Comparison of ENCODE assay signal across 18 cellular contexts in genomic region chr18:51266736-51267135, GRCh38.
DNase-seq lines count a peak whose midpoint lies in the region; ATAC-seq, FAIRE-seq and TF ChIP-seq lines count a peak whose summit lies in the region.
"Had no signal": no experiment of that assay in that cellular context is flagged by ENCODE, and none has a peak within 500 bp of the region (broad histone marks: within the 10 kb centered on the region; RNA-seq: fewer than 3 reads in every experiment).

No MANE protein-coding gene starts in this region.

- WGBS in right lobe of liver (ENCODE audit: insufficient coverage, low coverage, low lambda C conversion rate, missing lambda C conversion rate) = 78% methylated on average over 3 of the region's 3 CpGs

- no peak for TF ChIP-seq POLR2A in right lobe of liver (IDR thresholded peaks at IDR 0.05)

- no peak for TF ChIP-seq CTCF in D721Med (IDR thresholded peaks at IDR 0.05; ENCODE audit: insufficient read depth, missing control alignments)
- TF ChIP-seq CTCF in upper lobe of right lung (IDR thresholded peaks at IDR 0.05) = no peak
- TF ChIP-seq CTCF in right lobe of liver (IDR thresholded peaks at IDR 0.05) = no peak

- peak; percentile 58 for ATAC-seq in HG03442 (IDR thresholded peaks at IDR 0.05; ENCODE audit: unreplicated experiment)
- ATAC-seq in upper lobe of right lung = no peak
- ATAC-seq in right lobe of liver = no peak
- ATAC-seq in sciatic nerve = no peak
- ATAC-seq in activated CD4-positive, CD25-positive, alpha-beta regulatory T cell treated with anti-CD3 and anti-CD28 coated beads, Interleukin-2, amount 50 U/mL, for 24 hours = no peak
- ATAC-seq: activated CD8-positive, alpha-beta T cell treated with anti-CD3 and anti-CD28 coated beads for 36 hours; left lung had no signal

- peak; percentile 64 for FAIRE-seq in D721Med (lab: Jason Lieb, UNC)

- H3K9me3 ChIP-seq in upper lobe of right lung (no peaks in the 10 kb centered on the region), right lobe of liver (no peaks in the 10 kb centered on the region)
- H3K9me3 ChIP-seq: left lung had no signal

- intact Hi-C loops in upper lobe of right lung (cut with DNase I) (no loop called here), right lobe of liver (cut with DNase I) (no loop called here), sciatic nerve (cut with DNase I) (no loop called here)

- H3K4me3 ChIP-seq in upper lobe of right lung = no peak overlapping the region
- no peak overlapping the region for H3K4me3 ChIP-seq in right lobe of liver
- H3K4me3 ChIP-seq: left lung had no signal

- H3K4me1 ChIP-seq in upper lobe of right lung (no peaks in the 10 kb centered on the region), right lobe of liver (no peaks in the 10 kb centered on the region)
- H3K4me1 ChIP-seq: left lung had no signal

- H3K27ac ChIP-seq in epithelial cell of prostate (no peak overlapping the region), upper lobe of right lung (no peak overlapping the region), right lobe of liver (no peak overlapping the region)
- H3K27ac ChIP-seq: left lung had no signal

- DNase-seq in D721Med (ENCODE audit: insufficient read length, low spot score) = no peak
- peak; percentile 16 for DNase-seq in RPMI7951 (ENCODE audit: low read depth)
- peak; percentile 36 for DNase-seq in epithelial cell of prostate (ENCODE audit: low read depth, low spot score)
- DNase-seq in upper lobe of right lung = no peak
- DNase-seq in right lobe of liver = no peak
- no peak for DNase-seq in sciatic nerve (ENCODE audit: low spot score)
- DNase-seq: ACHN; activated CD8-positive, alpha-beta T cell treated with anti-CD3 and anti-CD28 coated beads for 36 hours; activated T-cell treated with anti-CD3 and anti-CD28 coated beads, Interleukin-2, amount 50 U/mL, for 72 hours; DMS53; glutamatergic neuron; GOT3; left lung; NCI-H2171 treated with DMSO at 0.1 percent for 48 hours; NCI-H774; nucleus accumbens had no signal

- H3K36me3 ChIP-seq in upper lobe of right lung = no peaks in the 10 kb centered on the region
- no peaks in the 10 kb centered on the region for H3K36me3 ChIP-seq in right lobe of liver
- H3K36me3 ChIP-seq: left lung had no signal

- H3K27me3 ChIP-seq in upper lobe of right lung (peaks cover 11% of the 10 kb centered on the region), right lobe of liver (no peaks in the 10 kb centered on the region)
- H3K27me3 ChIP-seq: left lung had no signal

Comparison
In these comparisons a context has a peak if more than half of its experiments do, and no peak if none do; other contexts are left out.
1. DNase-seq: peak in RPMI7951 (single experiment) and epithelial cell of prostate (single experiment); none in D721Med (single experiment), upper lobe of right lung (single experiment), right lobe of liver (0 of 3) and sciatic nerve (single experiment).